8 cellular contexts compared by ENCODE assay signal in the genomic region with DNA sequence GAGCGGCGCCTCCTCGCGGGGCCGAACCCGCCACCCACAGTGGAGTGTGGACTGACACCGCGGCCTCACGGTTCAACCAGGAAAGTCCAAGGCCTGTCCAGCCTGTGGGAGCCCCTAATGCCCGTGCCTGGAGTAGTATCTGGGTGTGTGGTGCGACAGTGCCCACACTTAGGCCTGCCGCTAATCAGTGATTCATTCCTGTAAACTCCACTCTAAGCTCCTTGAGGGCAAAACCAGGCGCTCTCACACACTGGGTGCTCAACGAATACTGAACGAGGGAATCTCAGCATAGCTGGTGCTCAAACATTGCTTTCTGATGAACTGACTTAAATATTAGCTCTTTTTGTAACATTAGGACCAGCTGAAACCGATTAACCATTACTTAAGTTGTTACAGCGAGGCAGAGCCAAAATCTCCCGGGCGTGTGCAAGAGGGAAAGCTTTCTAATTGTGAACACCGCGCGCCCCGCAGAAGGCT. TPM values are rescaled to one million over a fixed set of nuclear protein-coding genes. Genes with fewer than 3 reads are reported as not detected.
DNase-seq lines count a peak whose midpoint lies in the region; ATAC-seq and TF ChIP-seq lines count a peak whose summit lies in the region.

No MANE protein-coding gene starts in this region.

- ATAC-seq in HG02759 (IDR thresholded peaks at IDR 0.05; ENCODE audit: unreplicated experiment) (peak; percentile 15), SK-N-SH treated with all-trans-retinoic acid at 6 μM for 48 hours (peak; percentile 53), GM19023 (IDR thresholded peaks at IDR 0.05; ENCODE audit: unreplicated experiment) (no peak), GM19328 (IDR thresholded peaks at IDR 0.05; ENCODE audit: unreplicated experiment) (no peak)

- H3K4me3 ChIP-seq in GM12875 (ENCODE audit: low read depth, low read length) (peak overlapping the region; percentile 84), fibroblast of mammary gland (ENCODE audit: control insufficient read depth, low read depth, low read length) (peak overlapping the region; percentile 60), neural progenitor cell (peak overlapping the region; percentile 73)

- TF ChIP-seq CTCF in GM12875 (IDR thresholded peaks at IDR 0.05; ENCODE audit: borderline replicate concordance, insufficient read depth, low read depth, low read length) (no peak), fibroblast of mammary gland (conservative IDR thresholded peaks at IDR 0.05; ENCODE audit: control insufficient read depth, insufficient read depth, low read depth, low read length) (no peak), neural progenitor cell (IDR thresholded peaks at IDR 0.05) (no peak)

- no peak overlapping the region for H3K9ac ChIP-seq in neural progenitor cell

- no peak overlapping the region for H3K27ac ChIP-seq in neural progenitor cell

- no peaks in the 10 kb centered on the region for H3K9me3 ChIP-seq in neural progenitor cell (ENCODE audit: low read depth)

- peaks cover 11% of the 10 kb centered on the region for H3K4me1 ChIP-seq in neural progenitor cell

- no peak overlapping the region for H3K27ac Mint-ChIP-seq in neural progenitor cell

- peaks cover 13% of the 10 kb centered on the region for H3K4me1 Mint-ChIP-seq in neural progenitor cell

- no peaks in the 10 kb centered on the region for H3K36me3 ChIP-seq in neural progenitor cell

- H3K27me3 Mint-ChIP-seq in neural progenitor cell (ENCODE audit: insufficient read depth, low read depth): peaks cover 7% of the 10 kb centered on the region

- H3K27me3 ChIP-seq in neural progenitor cell: peaks cover 40% of the 10 kb centered on the region

- no peaks in the 10 kb centered on the region for H3K36me3 Mint-ChIP-seq in neural progenitor cell

- DNase-seq in fibroblast of mammary gland (ENCODE audit: low read depth) (peak; percentile 53), neural progenitor cell (ENCODE audit: low spot score) (peak; percentile 21)
- DNase-seq in stimulated activated CD4-positive, alpha-beta T cell treated with anti-CD3 and anti-CD28 coated beads, Interleukin-4, amount 100 ng/mL, for 1 hour: no peak

- H3K4me3 Mint-ChIP-seq in neural progenitor cell: peak overlapping the region; percentile 87

- H3K79me2 ChIP-seq in neural progenitor cell (ENCODE audit: low read depth): no peaks in the 10 kb centered on the region

- H2AFZ ChIP-seq in neural progenitor cell (replicated peaks): peak overlapping the region; percentile 96

- H3K9me3 Mint-ChIP-seq in neural progenitor cell: no peaks in the 10 kb centered on the region

- no peaks in the 10 kb centered on the region for H3F3A ChIP-seq in neural progenitor cell (ENCODE audit: low read depth)

- H3K4me2 ChIP-seq in neural progenitor cell: peak overlapping the region; percentile 92

- no peaks in the 10 kb centered on the region for H4K20me1 ChIP-seq in neural progenitor cell (ENCODE audit: low read depth)

TF ChIP-seq in SK-N-SH treated with all-trans-retinoic acid at 6 μM for 48 hours, 23 proteins besides CTCF, POLR2A, EP300 and RAD21:
- TF ChIP-seq, protein P1, sequence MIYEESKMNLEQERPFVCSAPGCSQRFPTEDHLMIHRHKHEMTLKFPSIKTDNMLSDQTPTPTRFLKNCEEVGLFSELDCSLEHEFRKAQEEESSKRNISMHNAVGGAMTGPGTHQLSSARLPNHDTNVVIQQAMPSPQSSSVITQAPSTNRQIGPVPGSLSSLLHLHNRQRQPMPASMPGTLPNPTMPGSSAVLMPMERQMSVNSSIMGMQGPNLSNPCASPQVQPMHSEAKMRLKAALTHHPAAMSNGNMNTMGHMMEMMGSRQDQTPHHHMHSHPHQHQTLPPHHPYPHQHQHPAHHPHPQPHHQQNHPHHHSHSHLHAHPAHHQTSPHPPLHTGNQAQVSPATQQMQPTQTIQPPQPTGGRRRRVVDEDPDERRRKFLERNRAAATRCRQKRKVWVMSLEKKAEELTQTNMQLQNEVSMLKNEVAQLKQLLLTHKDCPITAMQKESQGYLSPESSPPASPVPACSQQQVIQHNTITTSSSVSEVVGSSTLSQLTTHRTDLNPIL (CRISPR knock-in tag; IDR thresholded peaks at IDR 0.05; ENCODE audit: low read depth): no peak
- TF ChIP-seq ZFP3 (CRISPR knock-in tag; IDR thresholded peaks at IDR 0.05): 0 out of 2 replicates have a peak, but pooled peaks have one; percentile 18

RNA-seq across cellular contexts. Expression of a gene that starts 0.6 kb away (rescaled TPM):
- 12.8 and 15.5 TPM in 2 replicates for total RNA-seq in neural progenitor cell (ENCODE audit: low replicate concordance)

Comparison
In these comparisons a context has a peak if more than half of its experiments do, and no peak if none do; other contexts are left out.
1. ATAC-seq: peak in HG02759 (single experiment) and SK-N-SH treated with all-trans-retinoic acid at 6 μM for 48 hours (single experiment); none in GM19023 (single experiment) and GM19328 (single experiment).
2. Peak in every context shown above with its lines, with median percentiles within 50 percentile points of each other: H3K4me3 ChIP-seq.